ENCODE assay signal across 21 cellular contexts in genomic region chr15:68768321-68768720, GRCh38. TPM values are rescaled to one million over a fixed set of nuclear protein-coding genes. Genes with fewer than 3 reads are reported as not detected.
DNase-seq lines count a peak whose midpoint lies in the region; ATAC-seq and TF ChIP-seq lines count a peak whose summit lies in the region.
"Had no signal": no experiment of that assay in that cellular context is flagged by ENCODE, and none has a peak within 500 bp of the region (broad histone marks: within the 10 kb centered on the region; RNA-seq: fewer than 3 reads in every experiment).

No MANE protein-coding gene starts in this region.

- peaks cover 6% of the 10 kb centered on the region for H3K4me1 Mint-ChIP-seq in activated T-helper 17 cell treated with anti-CD3 and anti-CD28 coated beads, Interleukin-2, amount 50 U/mL, for 72 hours
- H3K4me1 Mint-ChIP-seq: B cell had no signal

- TF ChIP-seq CTCF in foreskin keratinocyte (conservative IDR thresholded peaks at IDR 0.05) = no peak

- peaks cover 6% of the 10 kb centered on the region for H3K27me3 Mint-ChIP-seq in activated T-helper 17 cell treated with anti-CD3 and anti-CD28 coated beads, Interleukin-2, amount 50 U/mL, for 72 hours

- H3K4me3 Mint-ChIP-seq in activated T-helper 17 cell treated with anti-CD3 and anti-CD28 coated beads, Interleukin-2, amount 50 U/mL, for 72 hours = no peak overlapping the region
- H3K4me3 Mint-ChIP-seq: activated naive CD4-positive, alpha-beta T cell treated with anti-CD3 and anti-CD28 coated beads for 36 hours; B cell; natural killer cell treated with Interleukin-12 subunit alpha and Interleukin-12 subunit beta and Interleukin-15 and Interleukin-18, amount 100 ng/mL, for 72 hours had no signal

- peaks cover 19% of the 10 kb centered on the region for H3K27me3 ChIP-seq in foreskin keratinocyte
- H3K27me3 ChIP-seq: body of pancreas had no signal

- H3K27ac ChIP-seq in foreskin keratinocyte = no peak overlapping the region
- H3K27ac ChIP-seq: body of pancreas, epithelial cell of prostate had no signal

- no peaks in the 10 kb centered on the region for H3K36me3 Mint-ChIP-seq in activated T-helper 17 cell treated with anti-CD3 and anti-CD28 coated beads, Interleukin-2, amount 50 U/mL, for 72 hours (ENCODE audit: low read depth)
- H3K36me3 Mint-ChIP-seq: natural killer cell treated with Interleukin-12 subunit alpha and Interleukin-12 subunit beta and Interleukin-15 and Interleukin-18, amount 100 ng/mL, for 72 hours had no signal

- no peak overlapping the region for H3K27ac Mint-ChIP-seq in activated T-helper 17 cell treated with anti-CD3 and anti-CD28 coated beads, Interleukin-2, amount 50 U/mL, for 72 hours
- H3K27ac Mint-ChIP-seq: activated naive CD4-positive, alpha-beta T cell treated with anti-CD3 and anti-CD28 coated beads for 36 hours; B cell had no signal

- peak; percentile 51 for DNase-seq in Daoy (ENCODE audit: low read depth)
- DNase-seq in HT1080 (ENCODE audit: low read depth) = peak; percentile 76
- DNase-seq in foreskin keratinocyte = peak; percentile 51 to 65
- no peak for DNase-seq in pons (ENCODE audit: low spot score)
- DNase-seq in islet precursor cell = no peak
- DNase-seq: activated naive CD4-positive, alpha-beta T cell treated with anti-CD3 and anti-CD28 coated beads for 36 hours; body of pancreas; Caco-2; cortex of kidney; GF-D8; NCI-H1694 treated with DMSO at 0.1 percent for 48 hours; NK-92 treated with Interleukin-12 subunit alpha and Interleukin-12 subunit beta, amount 100 ng/mL, for 24 hours; posterior cingulate gyrus; stimulated activated CD4-positive, alpha-beta T cell treated with anti-CD3 and anti-CD28 coated beads, Interleukin-2, amount 100 ng/mL, for 48 hours; SW 1271 had no signal

- peak; percentile 52 for ATAC-seq in activated T-helper 17 cell treated with anti-CD3 and anti-CD28 coated beads, Interleukin-2, amount 50 U/mL, for 72 hours (replicated peaks)
- ATAC-seq in foreskin keratinocyte = peak; percentile 68
- no peak for ATAC-seq in HG03039 (IDR thresholded peaks at IDR 0.05; ENCODE audit: unreplicated experiment)
- ATAC-seq: body of pancreas; HCT116; natural killer cell treated with Interleukin-12 subunit alpha and Interleukin-12 subunit beta and Interleukin-15 and Interleukin-18, amount 100 ng/mL, for 72 hours had no signal

- H3K9me3 Mint-ChIP-seq in activated T-helper 17 cell treated with anti-CD3 and anti-CD28 coated beads, Interleukin-2, amount 50 U/mL, for 72 hours = no peaks in the 10 kb centered on the region
- H3K9me3 Mint-ChIP-seq: activated naive CD4-positive, alpha-beta T cell treated with anti-CD3 and anti-CD28 coated beads for 36 hours had no signal

- H3K4me1 ChIP-seq in foreskin keratinocyte = no peaks in the 10 kb centered on the region
- H3K4me1 ChIP-seq: body of pancreas, Caco-2 had no signal

RNA-seq across cellular contexts. Expression of gene ANP32A, which starts 52.4 kb away (rescaled TPM):
- 104 and 152 TPM in 2 replicates for total RNA-seq in Daoy (2014; rRNA removed; shearing (Covaris generic))
- 80.0 and 120 TPM in 2 replicates for total RNA-seq in HT1080 (2014; rRNA removed; shearing (Covaris generic))
- polyA plus RNA-seq in HT1080 (2015; cell fraction: cytosol; rRNA removed) = 176 and 201 TPM in 2 replicates
- polyA plus RNA-seq in HT1080 (2015; cell fraction: nucleus; rRNA removed) = 135 and 138 TPM in 2 replicates
- 100 to 1,000 TPM; 130 to 221 TPM for total RNA-seq in activated T-helper 17 cell treated with anti-CD3 and anti-CD28 coated beads, Interleukin-2, amount 50 U/mL, for 72 hours
- total RNA-seq in foreskin keratinocyte = 104 and 145 TPM in 2 replicates
- 150 and 179 TPM in 2 replicates for polyA plus RNA-seq in foreskin keratinocyte

Comparison
In these comparisons a context has a peak if more than half of its experiments do, and no peak if none do; other contexts are left out.
1. DNase-seq: peak in Daoy (single experiment), HT1080 (single experiment) and foreskin keratinocyte (2 of 2); none in pons (single experiment) and islet precursor cell (single experiment).